ENCODE assay signal across 12 cellular contexts in genomic region chr9:89482056-89482784, GRCh38. TPM values are rescaled to one million over a fixed set of nuclear protein-coding genes. Genes with fewer than 3 reads are reported as not detected.
A peak's percentile ranks its signal among the peaks of the same experiment; 100 is the strongest.
DNase-seq lines count a peak whose midpoint lies in the region; ATAC-seq, FAIRE-seq and TF ChIP-seq lines count a peak whose summit lies in the region.
"Had no signal": no experiment of that assay in that cellular context is flagged by ENCODE, and none has a peak within 500 bp of the region (broad histone marks: within the 10 kb centered on the region; RNA-seq: fewer than 3 reads in every experiment).

No MANE protein-coding gene starts in this region.

- H3K4me1 Mint-ChIP-seq in IgD-negative memory B cell, result peaks cover 43 to 63% (median 49%) of the 10 kb centered on the region in 3 donors

- H2AFZ ChIP-seq in H1 (ENCODE audit: low read length), result no peak overlapping the region

- in situ Hi-C loops in gastrocnemius medialis (cut with MboI; ENCODE audit: low sequenced_read_pairs in 4 of 4), result loop anchor here in 1 of 4 donors (10.0 kb wide), 1 partner anchor 63 kb away; no protein-coding TSS in a partner anchor

- no peak overlapping the region for H3K23ac ChIP-seq in H1 (ENCODE audit: insufficient read length)

- no peak overlapping the region; a peak in 1 of 7 replicates for H3K9ac ChIP-seq in H1 (replicated peaks in 1 of 4; ENCODE audit: extremely low read depth in 1 of 4, low read depth in 3 of 4, low read length in 3 of 4)

- no peak overlapping the region; the same call in 1 of the 2 replicates for H2BK12ac ChIP-seq in H1 (ENCODE audit: low read depth, low read length)

- peak overlapping the region; percentile 62; the same call in 1 of the 2 replicates for H2BK15ac ChIP-seq in H1 (ENCODE audit: low read length)

- no peak overlapping the region for H3K56ac ChIP-seq in H1 (replicated peaks; ENCODE audit: insufficient read length, low read depth, low read length)

- ATAC-seq in gastrocnemius medialis (peak; percentile 14 to 28), foreskin keratinocyte (no peak)

- H3K4me2 ChIP-seq in H1 (ENCODE audit: insufficient read depth in 1 of 2, low read depth in 2 of 2, low read length in 2 of 2), result no peak overlapping the region

- DNase-seq in activated CD8-positive, alpha-beta memory T cell treated with anti-CD3 and anti-CD28 coated beads for 24 hours, result peak; percentile 65
- DNase-seq in H1 (ENCODE audit: low read depth in 1 of 2, low spot score in 2 of 2) (no peak), gastrocnemius medialis (peak in 1 of 2 donors; percentile 43), foreskin keratinocyte (no peak), urothelium cell line (ENCODE audit: low spot score) (no peak), foreskin melanocyte (no peak)
- DNase-seq: colonic mucosa, DMS 273 treated with DMSO at 0.1 percent for 48 hours, NCI-H2081 treated with DMSO at 0.1 percent for 48 hours, stomach had no signal

- TF ChIP-seq EP300 in H1 (IDR thresholded peaks at IDR 0.05; ENCODE audit: borderline replicate concordance in 1 of 2, low read depth in 2 of 2, low read length in 2 of 2), result no peak

- H3K79me2 ChIP-seq in H1 (ENCODE audit: control insufficient read depth in 1 of 2, insufficient read depth in 2 of 2, low read length in 2 of 2), result peaks cover 7 to 82% of the 10 kb centered on the region in 2 experiments; a peak in 3 of 4 replicates

- no peak overlapping the region for H3K4ac ChIP-seq in H1 (replicated peaks; ENCODE audit: insufficient read length, low read depth, low read length)

- H3K27me3 Mint-ChIP-seq in IgD-negative memory B cell, result no peaks in the 10 kb centered on the region

- H3K4me3 ChIP-seq in H1 (ENCODE audit: extremely low read depth in 1 of 4, insufficient read depth in 2 of 4, low read depth in 3 of 4, low read length in 4 of 4) (no peak overlapping the region), gastrocnemius medialis (peak overlapping the region; percentile 30 to 38 (median 30))
- H3K4me3 ChIP-seq: colonic mucosa, stomach had no signal

- H4K91ac ChIP-seq in H1 (replicated peaks; ENCODE audit: insufficient read length, low read length), result no peak overlapping the region

- H4K20me1 ChIP-seq in H1 (replicated peaks in 1 of 2; ENCODE audit: control insufficient read depth in 1 of 2, insufficient read depth in 2 of 2, low read length in 2 of 2), result peaks cover 5 to 20% of the 10 kb centered on the region in 2 experiments

- no peak for TF ChIP-seq POLR2A in H1 (IDR thresholded peaks at IDR 0.05; ENCODE audit: control extremely low read depth in 1 of 2, low read depth in 2 of 2, low read length in 2 of 2)
- no peak for TF ChIP-seq POLR2A in gastrocnemius medialis (IDR thresholded peaks at IDR 0.05)

- no peak for TF ChIP-seq RAD21 in H1 (IDR thresholded peaks at IDR 0.05 in 1 of 2, conservative IDR thresholded peaks at IDR 0.05 in 1 of 2; ENCODE audit: low read depth in 2 of 2, low read length in 2 of 2)

- H3K18ac ChIP-seq in H1 (ENCODE audit: extremely low read depth, low read length), result no peak overlapping the region

- H3K27ac Mint-ChIP-seq in IgD-negative memory B cell, result peak overlapping the region; percentile 15 to 83 (median 82)

- H3K36me3 ChIP-seq in H1 (ENCODE audit: control insufficient read depth in 2 of 4, insufficient read depth in 4 of 4, low read length in 3 of 4), result no peaks in the 10 kb centered on the region; a peak in 3 of 8 replicates
- H3K36me3 ChIP-seq in gastrocnemius medialis, result no peaks in the 10 kb centered on the region
- H3K36me3 ChIP-seq: colonic mucosa had no signal

- POLR2A ChIA-PET in H1 (lab: Charles Lee; ENCODE audit: partially characterized antibody), result interaction anchor here (1.1 to 1.3 kb wide), 2 partner anchors 8 to 33 kb away, joined by 3 read pairs; no protein-coding TSS in a partner anchor

- H3K36me3 Mint-ChIP-seq in IgD-negative memory B cell, result peaks cover 3% of the 10 kb centered on the region

- WGBS in H1 (ENCODE audit: extremely low coverage in 1 of 2, insufficient coverage in 1 of 2, insufficient read length in 1 of 2, insufficient replicate concordance in 2 of 2, low coverage in 1 of 2, low lambda C conversion rate in 2 of 2, missing lambda C conversion rate in 1 of 2), 2 experiments, result 84% methylated on average over 14 of the region's 14 CpGs; no CpG with 5 or more reads in 1 of the 2 experiments

- intact Hi-C loops in gastrocnemius medialis (cut with DNase I; ENCODE audit: low total_unique reads), result loop anchor here (2.0 to 10.0 kb wide), 3 partner anchors 41 to 403 kb away; no protein-coding TSS in a partner anchor

- H3K9me3 Mint-ChIP-seq in IgD-negative memory B cell, result no peaks in the 10 kb centered on the region

- H2BK120ac ChIP-seq in H1 (replicated peaks; ENCODE audit: low read depth, low read length), result no peak overlapping the region

- peak overlapping the region in 2 of 4 donors; percentile 56 to 65 for H3K4me3 Mint-ChIP-seq in IgD-negative memory B cell

- H3K14ac ChIP-seq in H1 (ENCODE audit: insufficient read length), result no peak overlapping the region

- FAIRE-seq in H1 (lab: Jason Lieb, UNC) (no peak), urothelium cell line (lab: Jason Lieb, UNC) (no peak)
- FAIRE-seq: keratinocyte had no signal

- H4K8ac ChIP-seq in H1 (ENCODE audit: extremely low read depth, insufficient read depth, low read length), result peak overlapping the region; percentile 41

- no peak for TF ChIP-seq CTCF in H1 (IDR thresholded peaks at IDR 0.05; ENCODE audit: control extremely low read depth in 1 of 3, insufficient read depth in 1 of 3, low read depth in 1 of 3, low read length in 3 of 3)
- TF ChIP-seq CTCF in gastrocnemius medialis (IDR thresholded peaks at IDR 0.05 in 4 of 5, conservative IDR thresholded peaks at IDR 0.05 in 1 of 5), result no peak
- TF ChIP-seq CTCF in foreskin keratinocyte (conservative IDR thresholded peaks at IDR 0.05), result no peak

- H2BK5ac ChIP-seq in H1 (ENCODE audit: low read depth, low read length), result peak overlapping the region; percentile 29; the same call in 1 of the 2 replicates

- peak overlapping the region; percentile 20 for H4K5ac ChIP-seq in H1 (ENCODE audit: insufficient read length, low read depth, low read length)

- no peak overlapping the region; the same call in 1 of the 2 replicates for H3K27ac ChIP-seq in H1 (ENCODE audit: low read depth, low read length)
- peak overlapping the region; percentile 89 to 95 (median 92) for H3K27ac ChIP-seq in gastrocnemius medialis
- no peak overlapping the region for H3K27ac ChIP-seq in foreskin keratinocyte
- H3K27ac ChIP-seq: colonic mucosa had no signal

- H3K23me2 ChIP-seq in H1 (ENCODE audit: low read depth, low read length), result peaks cover 7% of the 10 kb centered on the region

- CTCF ChIA-PET in H1 (lab: Charles Lee; ENCODE audit: partially characterized antibody), result interaction anchor here (1.0 to 1.6 kb wide), 3 partner anchors 43 to 67 kb away, joined by 3 to 10 read pairs (median 5); no protein-coding TSS in a partner anchor

- H3K9me3 ChIP-seq in H1 (ENCODE audit: insufficient read depth in 2 of 2, low read depth in 1 of 2, low read length in 1 of 2) (no peaks in the 10 kb centered on the region; a peak in 1 of 4 replicates), gastrocnemius medialis (no peaks in the 10 kb centered on the region)
- H3K9me3 ChIP-seq: colonic mucosa had no signal

- no peaks in the 10 kb centered on the region for H3K27me3 ChIP-seq in H1 (replicated peaks in 1 of 4; ENCODE audit: control insufficient read depth in 3 of 4, extremely low read depth in 1 of 4, insufficient read depth in 3 of 4, low read length in 3 of 4)
- no peaks in the 10 kb centered on the region for H3K27me3 ChIP-seq in gastrocnemius medialis
- H3K27me3 ChIP-seq in foreskin keratinocyte, result no peaks in the 10 kb centered on the region
- H3K27me3 ChIP-seq: colonic mucosa, stomach had no signal

- peaks cover 6 to 26% (median 10%) of the 10 kb centered on the region in 4 experiments for H3K4me1 ChIP-seq in H1 (replicated peaks in 1 of 4; ENCODE audit: control insufficient read depth in 3 of 4, insufficient read depth in 4 of 4, low read length in 3 of 4)
- H3K4me1 ChIP-seq in gastrocnemius medialis, result peaks cover 71 to 75% of the 10 kb centered on the region in 2 donors
- peaks cover 5% of the 10 kb centered on the region for H3K4me1 ChIP-seq in foreskin keratinocyte

- H2BK20ac ChIP-seq in H1 (ENCODE audit: low read length), result no peak overlapping the region

- peaks cover 28% of the 10 kb centered on the region for H3K79me1 ChIP-seq in H1 (ENCODE audit: low read depth, low read length)

- H2AK5ac ChIP-seq in H1 (ENCODE audit: low read depth, low read length), result 0 out of 2 replicates have a peak overlapping the region, but pooled peaks have one; percentile 16

TF ChIP-seq in H1, 55 proteins besides CTCF, POLR2A, EP300 and RAD21 (continues in another document):
- TF ChIP-seq SP2 (IDR thresholded peaks at IDR 0.05; ENCODE audit: low read length) (no peak), USF2 (IDR thresholded peaks at IDR 0.05; ENCODE audit: low read length) (no peak), ZNF274 (IDR thresholded peaks at IDR 0.05; ENCODE audit: borderline replicate concordance, extremely low read depth, low read length) (no peak), CBX8 (IDR thresholded peaks at IDR 0.05; ENCODE audit: borderline replicate concordance, low read depth, low read length) (no peak), BCL11A (IDR thresholded peaks at IDR 0.05; ENCODE audit: low read depth in 2 of 2, low read length in 2 of 2) (no peak), SP4 (IDR thresholded peaks at IDR 0.05; ENCODE audit: low read length) (no peak), SUZ12 (IDR thresholded peaks at IDR 0.05; ENCODE audit: low read length) (no peak), CEBPB (IDR thresholded peaks at IDR 0.05; ENCODE audit: low read depth, low read length) (no peak)

RNA-seq across cellular contexts. Expression of gene SEMA4D, which starts 15.7 kb away (rescaled TPM):
- 35.3 TPM for polyA plus RNA-seq in IgD-negative memory B cell
- total RNA-seq in H1 (2021; fragmentation: NEBNext Ultra II Directional; extraction: Animal tissue kit (Norgen Biotek cat#: 25700)), result 63.1 and 70.4 TPM in 2 replicates
- polyA plus RNA-seq in H1 (2011; rRNA removed), result 21.0 and 34.3 TPM in 2 replicates
- polyA plus RNA-seq in H1 (2011; cell fraction: cytosol; rRNA removed), result 22.5 TPM
- 77.9 TPM for polyA plus RNA-seq in H1 (2011; cell fraction: nucleus; rRNA removed)
- polyA plus RNA-seq in H1 (2012, experiment 1 of 2), result 37.1 to 43.6 TPM (median 42.0 TPM) in 4 replicates
- 17.8 TPM for polyA plus RNA-seq in H1 (2012, experiment 2 of 2)
- polyA plus RNA-seq in H1 (2013, experiment 1 of 2), result 49.6 TPM
- polyA plus RNA-seq in H1 (2013, experiment 2 of 2), result 47.0 TPM
- polyA minus RNA-seq in H1 (2011; rRNA and poly(A)+ RNA removed), result 28.5 and 31.1 TPM in 2 replicates
- 39.3 TPM for polyA minus RNA-seq in H1 (2011; cell fraction: cytosol; rRNA and poly(A)+ RNA removed)
- 60.8 TPM for polyA minus RNA-seq in H1 (2011; cell fraction: nucleus; rRNA and poly(A)+ RNA removed)
- 10 to 100 TPM; 23.6 to 77.0 (median 41.3) TPM for total RNA-seq in gastrocnemius medialis
- 1.9 TPM in 2 replicates for total RNA-seq in foreskin keratinocyte
- polyA plus RNA-seq in foreskin keratinocyte, result 0.68 and 0.69 TPM in 2 replicates

Comparison
In these comparisons a context has a peak if more than half of its experiments do, and no peak if none do; other contexts are left out.
1. H3K27ac ChIP-seq: peak in gastrocnemius medialis (4 of 4); none in H1 (single experiment) and foreskin keratinocyte (single experiment).
2. H3K4me3 ChIP-seq: peak in gastrocnemius medialis (4 of 4); none in H1 (0 of 4).